In genomic region chr3:195270350-195271115, GRCh38 we compare ENCODE assay signal across 8 cellular contexts. TPM values are rescaled to one million over a fixed set of nuclear protein-coding genes. Genes with fewer than 3 reads are reported as not detected.
DNase-seq lines count a peak whose midpoint lies in the region; ATAC-seq and TF ChIP-seq lines count a peak whose summit lies in the region.

No MANE protein-coding gene starts in this region.

- no CpG with 5 or more reads among the region's 84 CpGs for WGBS in iPS DF 6.9 (ENCODE audit: insufficient coverage, insufficient read length)

- H3K9me3 Mint-ChIP-seq in GM23338, result no peaks in the 10 kb centered on the region

- H3K27me3 ChIP-seq in GM23338 (ENCODE audit: insufficient read depth) (no peaks in the 10 kb centered on the region), iPS DF 6.9 (ENCODE audit: control insufficient read depth, insufficient read depth, low read length) (no peaks in the 10 kb centered on the region), gastrocnemius medialis (no peaks in the 10 kb centered on the region)

- in situ Hi-C loops in gastrocnemius medialis (cut with MboI; ENCODE audit: low sequenced_read_pairs in 4 of 4), result loop anchor here (5.0 to 25.0 kb wide), 4 partner anchors 242 to 258 kb away; no protein-coding TSS in a partner anchor

- DNase-seq in GM12864 (ENCODE audit: low read depth), result no peak
- DNase-seq in GM23338 (ENCODE audit: low spot score), result peak; percentile 80
- peak; percentile 61 for DNase-seq in KG1 (lab: John Stamatoyannopoulos, UW)
- DNase-seq in RPMI8226, result peak; percentile 87
- no peak for DNase-seq in iPS DF 6.9 (ENCODE audit: low read depth, low spot score)
- DNase-seq in gastrocnemius medialis, result peak in 1 of 2 donors; percentile 36
- DNase-seq in putamen (ENCODE audit: low spot score), result no peak

- intact Hi-C loops in gastrocnemius medialis (cut with DNase I; ENCODE audit: low total_unique reads), result loop anchor here (1.0 to 10.0 kb wide), 3 partner anchors 172 to 584 kb away; partner anchors contain the start of gene ACAP2

- ATAC-seq in GM23338 (peak; percentile 74), gastrocnemius medialis (peak; percentile 88 to 92)

- peaks cover 46% of the 10 kb centered on the region for H3K79me2 ChIP-seq in GM23338 (replicated peaks; ENCODE audit: insufficient read depth)

- H3K4me3 ChIP-seq in GM12864 (ENCODE audit: low read depth, low read length) (peak overlapping the region; percentile 91), GM23338 (peak overlapping the region; percentile 83), iPS DF 6.9 (ENCODE audit: low read length) (peak overlapping the region; percentile 100), gastrocnemius medialis (peak overlapping the region; percentile 73 to 96 (median 85))

- H3K9me3 ChIP-seq in iPS DF 6.9 (ENCODE audit: control insufficient read depth, insufficient read depth, low read length) (no peaks in the 10 kb centered on the region), gastrocnemius medialis (no peaks in the 10 kb centered on the region)

- H3K4me1 ChIP-seq in GM23338 (ENCODE audit: insufficient read depth) (peaks cover 11% of the 10 kb centered on the region; the same call in 1 of the 2 replicates), iPS DF 6.9 (ENCODE audit: control insufficient read depth, insufficient read depth, low read length) (peaks cover 5% of the 10 kb centered on the region), gastrocnemius medialis (peaks cover 15 to 19% of the 10 kb centered on the region in 2 donors)

- H3K9me2 ChIP-seq in GM23338 (ENCODE audit: insufficient read depth), result no peaks in the 10 kb centered on the region

- H3K36me3 ChIP-seq in GM23338 (ENCODE audit: insufficient read depth) (no peaks in the 10 kb centered on the region), iPS DF 6.9 (ENCODE audit: control insufficient read depth, insufficient read depth, low read length) (peaks cover 3% of the 10 kb centered on the region; the same call in 1 of the 2 replicates), gastrocnemius medialis (no peaks in the 10 kb centered on the region)

- peaks cover 22% of the 10 kb centered on the region for H3K4me1 Mint-ChIP-seq in GM23338

- peaks cover 7% of the 10 kb centered on the region for H3K27me3 Mint-ChIP-seq in GM23338 (ENCODE audit: insufficient read depth, low read depth, poor library complexity)

- peak overlapping the region; percentile 98 for H3K4me2 ChIP-seq in GM23338

- H3F3A ChIP-seq in GM23338 (replicated peaks; ENCODE audit: low read depth), result no peaks in the 10 kb centered on the region

- H3K27ac Mint-ChIP-seq in GM23338, result no peak overlapping the region

- peaks cover 26% of the 10 kb centered on the region for H3K36me3 Mint-ChIP-seq in GM23338 (ENCODE audit: low read depth)

- H2AFZ ChIP-seq in GM23338, result no peak overlapping the region

- peak overlapping the region; percentile 90 for H3K4me3 Mint-ChIP-seq in GM23338

- H4K20me1 ChIP-seq in GM23338 (replicated peaks; ENCODE audit: insufficient read depth), result peaks cover 41% of the 10 kb centered on the region

- no peak for TF ChIP-seq POLR2A in gastrocnemius medialis (IDR thresholded peaks at IDR 0.05)

- TF ChIP-seq CTCF in GM12864 (IDR thresholded peaks at IDR 0.05; ENCODE audit: low read depth, low read length, missing control alignments), result peak; percentile 62
- peak; percentile 43 to 53 for TF ChIP-seq CTCF in GM23338 (conservative IDR thresholded peaks at IDR 0.05; ENCODE audit: low read depth in 2 of 2)
- peak; percentile 48 to 89 (median 62) for TF ChIP-seq CTCF in gastrocnemius medialis (IDR thresholded peaks at IDR 0.05 in 4 of 5, conservative IDR thresholded peaks at IDR 0.05 in 1 of 5)

- H3K27ac ChIP-seq in GM23338 (ENCODE audit: low read depth) (peak overlapping the region; percentile 55; the same call in 1 of the 2 replicates), angular gyrus (ENCODE audit: low read depth, low read length) (peak overlapping the region; percentile 44), iPS DF 6.9 (ENCODE audit: low read length) (no peak overlapping the region), gastrocnemius medialis (peak overlapping the region; percentile 78 to 95 (median 87))

TF ChIP-seq in GM23338, 12 proteins besides CTCF, POLR2A, EP300 and RAD21:
- TF ChIP-seq REST (IDR thresholded peaks at IDR 0.05; ENCODE audit: unreplicated experiment) (no peak), POLR2AphosphoS5 (IDR thresholded peaks at IDR 0.05; ENCODE audit: low read depth) (no peak; the same call in 1 of the 2 replicates), EZH2 (IDR thresholded peaks at IDR 0.05; ENCODE audit: low read depth, unreplicated experiment) (no peak)

RNA-seq across cellular contexts. Expression of gene XXYLT1, which starts 0.4 kb away (rescaled TPM):
- 28.9 and 34.8 TPM in 2 replicates for total RNA-seq in GM23338 (2014; rRNA removed; shearing (Covaris generic))
- 13.5 and 14.7 TPM in 2 replicates for polyA plus RNA-seq in GM23338 (2016; fragmentation: Nextera tagmentation; extraction: Ambion mirVana)
- total RNA-seq in gastrocnemius medialis, result 1 to 10 TPM in 2 of 4 donors, under 1 TPM in 2; 0.87 to 3.1 (median 1.3) TPM

Comparison
In these comparisons a context has a peak if more than half of its experiments do, and no peak if none do; other contexts are left out.
1. DNase-seq: peak in GM23338 (single experiment), KG1 (single experiment) and RPMI8226 (single experiment); none in GM12864 (single experiment), iPS DF 6.9 (single experiment) and putamen (single experiment).
2. Peak in every context shown above with its lines, with median percentiles within 50 percentile points of each other: H3K4me3 ChIP-seq and CTCF ChIP-seq.